Comparison of ENCODE assay signal across 9 cellular contexts in genomic region chr1:39170731-39171375, GRCh38. TPM values are rescaled to one million over a fixed set of nuclear protein-coding genes. Genes with fewer than 3 reads are reported as not detected.
DNase-seq lines count a peak whose midpoint lies in the region; ATAC-seq and TF ChIP-seq lines count a peak whose summit lies in the region.
"Had no signal": no experiment of that assay in that cellular context is flagged by ENCODE, and none has a peak within 500 bp of the region (broad histone marks: within the 10 kb centered on the region; RNA-seq: fewer than 3 reads in every experiment).

No MANE protein-coding gene starts in this region.

- WGBS in suprapubic skin = 78% methylated on average over 6 of the region's 6 CpGs

- no peaks in the 10 kb centered on the region for H3K36me3 ChIP-seq in SJCRH30
- H3K36me3 ChIP-seq in mucosa of descending colon (ENCODE audit: low read depth) = no peaks in the 10 kb centered on the region
- no peaks in the 10 kb centered on the region for H3K36me3 ChIP-seq in suprapubic skin
- H3K36me3 ChIP-seq: brain microvascular endothelial cell had no signal

- intact Hi-C loops in mucosa of descending colon (cut with DNase I, micrococcal nuclease) (no loop called here), posterior cingulate gyrus (cut with DNase I) (no loop called here)

- H3K27ac ChIP-seq in SJCRH30 (no peak overlapping the region), suprapubic skin (no peak overlapping the region)
- H3K27ac ChIP-seq: brain microvascular endothelial cell had no signal

- H3K4me1 ChIP-seq in SJCRH30 (peaks cover 43% of the 10 kb centered on the region), mucosa of descending colon (ENCODE audit: low read depth) (no peaks in the 10 kb centered on the region), suprapubic skin (peaks cover 53% of the 10 kb centered on the region)

- H3K9me3 ChIP-seq in SJCRH30 (replicated peaks) = no peaks in the 10 kb centered on the region
- no peaks in the 10 kb centered on the region for H3K9me3 ChIP-seq in mucosa of descending colon
- H3K9me3 ChIP-seq in suprapubic skin = no peaks in the 10 kb centered on the region

- TF ChIP-seq CTCF in mucosa of descending colon (IDR thresholded peaks at IDR 0.05) (no peak), suprapubic skin (IDR thresholded peaks at IDR 0.05) (no peak)

- DNase-seq in DMS 273 (lab: John Stamatoyannopoulos, UW; ENCODE audit: unreplicated experiment) (peak; percentile 100), NCI-H1694 treated with DMSO at 0.1 percent for 48 hours (lab: John Stamatoyannopoulos, UW) (peak; percentile 61), SJCRH30 (peak; percentile 85 to 95), mucosa of descending colon (no peak), posterior cingulate gyrus (no peak), SW 1271 (lab: John Stamatoyannopoulos, UW) (no peak), suprapubic skin (ENCODE audit: low spot score in 2 of 2) (no peak)
- DNase-seq: brain microvascular endothelial cell had no signal

- ATAC-seq in mucosa of descending colon = peak; percentile 21
- ATAC-seq in GM18858 (IDR thresholded peaks at IDR 0.05; ENCODE audit: unreplicated experiment) = no peak

- no peak for TF ChIP-seq EP300 in suprapubic skin (IDR thresholded peaks at IDR 0.05)

- H3K27me3 ChIP-seq in SJCRH30 (no peaks in the 10 kb centered on the region), suprapubic skin (no peaks in the 10 kb centered on the region)
- H3K27me3 ChIP-seq: brain microvascular endothelial cell had no signal

- H3K4me3 ChIP-seq in SJCRH30 (no peak overlapping the region), mucosa of descending colon (no peak overlapping the region), suprapubic skin (no peak overlapping the region)

- no peak for TF ChIP-seq POLR2A in suprapubic skin (IDR thresholded peaks at IDR 0.05)

RNA-seq across cellular contexts. Expression of gene MACF1, which starts 33.6 kb away (rescaled TPM):
- 160 and 172 TPM in 2 replicates for total RNA-seq in SJCRH30 (2014; rRNA removed; shearing (Covaris generic))
- total RNA-seq in mucosa of descending colon (100 to 1,000 TPM; 146 to 362 (median 156) TPM), suprapubic skin (100 to 1,000 TPM; 421 to 942 (median 545) TPM)

Comparison
In these comparisons a context has a peak if more than half of its experiments do, and no peak if none do; other contexts are left out.
1. DNase-seq: peak in DMS 273 (single experiment), NCI-H1694 treated with DMSO at 0.1 percent for 48 hours (single experiment) and SJCRH30 (2 of 2); none in mucosa of descending colon (0 of 3), posterior cingulate gyrus (0 of 10), SW 1271 (0 of 2) and suprapubic skin (0 of 2).